8 cellular contexts compared by ENCODE assay signal in the genomic region with DNA sequence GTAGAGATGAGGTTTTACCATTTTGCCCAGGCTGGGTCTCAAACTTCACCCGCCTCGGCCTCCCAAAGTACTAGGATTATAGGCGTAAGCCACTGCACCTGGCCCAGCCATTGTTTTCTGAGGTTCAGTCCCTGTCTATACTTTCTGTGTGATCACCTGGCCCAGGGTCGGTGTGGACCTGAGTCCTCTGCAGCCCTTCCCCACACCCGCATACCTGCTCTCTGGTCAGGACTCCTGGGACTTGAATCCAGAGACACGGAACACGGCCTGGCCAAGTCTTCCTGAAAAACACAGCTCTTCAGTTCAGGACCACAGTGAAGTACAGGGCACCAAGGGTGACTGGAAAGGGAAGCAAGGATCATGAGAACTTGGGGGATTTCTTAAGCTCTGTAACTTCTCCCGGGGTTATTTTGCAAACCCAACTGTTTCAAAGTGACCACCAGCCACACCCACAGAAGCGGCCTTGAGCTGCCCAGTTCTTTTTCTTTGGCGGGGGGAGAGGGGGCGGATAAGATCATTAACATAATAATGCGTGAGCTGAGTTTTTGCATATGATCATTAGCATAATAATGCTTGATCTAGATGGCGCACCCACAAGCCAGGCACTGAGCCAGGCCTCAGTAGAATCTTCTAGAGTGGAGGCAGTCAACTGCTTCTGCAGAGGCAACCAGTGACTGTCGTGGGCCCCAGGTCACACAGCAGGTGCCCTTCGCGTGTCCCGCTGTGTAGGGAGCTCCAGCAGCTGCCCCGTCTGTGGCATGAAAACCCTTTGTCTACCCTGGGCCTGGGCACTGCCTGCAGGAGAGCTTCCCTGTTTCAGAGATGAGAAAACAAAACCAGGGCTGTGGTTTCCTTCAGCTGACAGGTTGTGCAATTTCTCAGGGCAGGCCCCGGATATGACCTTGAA. TPM values are rescaled to one million over a fixed set of nuclear protein-coding genes. Genes with fewer than 3 reads are reported as not detected.
DNase-seq lines count a peak whose midpoint lies in the region; ATAC-seq and TF ChIP-seq lines count a peak whose summit lies in the region.

No MANE protein-coding gene starts in this region.

- in situ Hi-C loops in G401 (cut with HindIII; ENCODE audit: low sequenced_read_pairs): no loop called here

- peaks cover 4% of the 10 kb centered on the region for H3K36me3 ChIP-seq in GM06990 (ENCODE audit: control insufficient read depth, insufficient read depth, low read length)
- peaks cover 0 to 6% of the 10 kb centered on the region in 2 donors for H3K36me3 ChIP-seq in gastroesophageal sphincter

- no peak for TF ChIP-seq CTCF in GM06990 (IDR thresholded peaks at IDR 0.05; ENCODE audit: insufficient read depth, low read length, poor library complexity, severe bottlenecking)
- TF ChIP-seq CTCF in gastroesophageal sphincter (IDR thresholded peaks at IDR 0.05): no peak

- H3K4me3 ChIP-seq in GM06990 (replicated peaks; ENCODE audit: low read depth, low read length) (peak overlapping the region; percentile 92), gastroesophageal sphincter (peak overlapping the region in 1 of 2 donors; percentile 90)

- H3K9me3 ChIP-seq in gastroesophageal sphincter: no peaks in the 10 kb centered on the region

- H3K4me1 ChIP-seq in gastroesophageal sphincter: peaks cover 7 to 83% (median 54%) of the 10 kb centered on the region in 3 donors

- ATAC-seq in GM21825 (IDR thresholded peaks at IDR 0.05; ENCODE audit: unreplicated experiment) (peak; percentile 22), gastroesophageal sphincter (peak; percentile 15)

- peak overlapping the region in 3 of 4 donors; percentile 94 to 98 (median 98) for H3K27ac ChIP-seq in gastroesophageal sphincter

- 48 to 55% methylated on average over 4 to 10 of the region's 19 CpGs for WGBS in gastroesophageal sphincter (ENCODE audit: low coverage in 1 of 2), 2 donors

- TF ChIP-seq POLR2A in gastroesophageal sphincter (IDR thresholded peaks at IDR 0.05): peak in 1 of 2 donors; percentile 16

- H3K27me3 ChIP-seq in GM06990 (replicated peaks; ENCODE audit: control insufficient read depth, insufficient read depth, low read length) (no peaks in the 10 kb centered on the region), gastroesophageal sphincter (no peaks in the 10 kb centered on the region)

- no peak for TF ChIP-seq EP300 in gastroesophageal sphincter (IDR thresholded peaks at IDR 0.05)

- DNase-seq in GM06990 (ENCODE audit: extremely low read depth, insufficient read length) (peak; percentile 86), NCI-H510A (lab: John Stamatoyannopoulos, UW) (peak; percentile 73), renal cortical epithelial cell (ENCODE audit: low read depth) (peak; percentile 69), G401 (ENCODE audit: low spot score) (no peak), cerebellar nuclear complex (lab: John Stamatoyannopoulos, UW) (no peak)
- peak; percentile 57 for DNase-seq in activated T-cell treated with anti-CD3 and anti-CD28 coated beads, Interleukin-2, amount 50 U/mL, for 1 hour

RNA-seq across cellular contexts. Expression of a gene that starts 1.7 kb away (rescaled TPM):
- total RNA-seq in gastroesophageal sphincter (10 to 100 TPM; 69.8 to 82.5 (median 73.8) TPM), renal cortical epithelial cell (34.9 and 48.4 TPM in 2 replicates)
- 55.0 and 74.4 TPM in 2 replicates for total RNA-seq in G401 (2014; rRNA removed; shearing (Covaris generic))

RNA-seq across cellular contexts. Expression of a gene that starts 55.8 kb away (rescaled TPM):
- total RNA-seq in gastroesophageal sphincter (10 to 100 TPM; 10.8 to 53.4 (median 23.8) TPM), renal cortical epithelial cell (3.6 and 15.1 TPM in 2 replicates)
- 8.6 and 11.7 TPM in 2 replicates for total RNA-seq in G401 (2014; rRNA removed; shearing (Covaris generic))

Comparison
In these comparisons a context has a peak if more than half of its experiments do, and no peak if none do; other contexts are left out.
1. DNase-seq: peak in GM06990 (single experiment), NCI-H510A (single experiment), activated T-cell treated with anti-CD3 and anti-CD28 coated beads, Interleukin-2, amount 50 U/mL, for 1 hour (single experiment) and renal cortical epithelial cell (single experiment); none in G401 (single experiment) and cerebellar nuclear complex (0 of 2).